ENCODE assay signal across 15 cellular contexts in the genomic region with DNA sequence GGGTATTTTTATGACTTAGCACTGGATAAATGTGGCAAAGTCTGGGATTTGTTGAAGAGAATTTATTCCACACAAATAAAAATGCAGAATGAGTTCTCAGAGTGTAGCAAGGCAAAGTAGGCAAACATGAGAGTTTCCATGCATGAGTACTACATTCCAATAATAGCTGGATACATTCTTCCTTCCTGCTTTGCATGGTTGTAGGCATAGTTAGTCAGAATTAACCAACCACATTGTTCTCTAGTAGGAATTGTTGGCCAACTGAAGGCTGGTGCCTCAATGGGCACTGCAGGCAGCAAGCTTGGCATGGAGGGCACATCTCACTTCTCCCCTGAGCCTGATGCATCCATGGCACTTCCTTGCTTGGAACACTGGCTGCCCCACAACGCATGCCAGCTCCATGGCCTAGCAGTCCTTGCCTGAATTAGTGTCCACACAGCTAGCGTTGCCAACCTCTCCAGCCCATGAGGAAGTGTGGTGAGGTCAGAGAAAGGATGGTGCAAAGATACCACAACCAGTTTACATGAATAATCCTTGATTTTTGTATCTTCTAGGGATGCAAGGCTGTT.
DNase-seq lines count a peak whose midpoint lies in the region; ATAC-seq and TF ChIP-seq lines count a peak whose summit lies in the region.
"Had no signal": no experiment of that assay in that cellular context is flagged by ENCODE, and none has a peak within 500 bp of the region (broad histone marks: within the 10 kb centered on the region; RNA-seq: fewer than 3 reads in every experiment).

No MANE protein-coding gene starts in this region.

- ATAC-seq in SK-N-SH treated with all-trans-retinoic acid at 6 μM for 48 hours (peak; percentile 77), HG03432 (IDR thresholded peaks at IDR 0.05; ENCODE audit: unreplicated experiment) (no peak), GM21367 (IDR thresholded peaks at IDR 0.05; ENCODE audit: unreplicated experiment) (no peak)
- ATAC-seq: activated CD8-positive, alpha-beta T cell treated with anti-CD3 and anti-CD28 coated beads for 36 hours; left colon had no signal

- no peak for TF ChIP-seq CTCF in retinal pigment epithelial cell (conservative IDR thresholded peaks at IDR 0.05; ENCODE audit: low read depth, low read length)

- no peak overlapping the region for H3K4me3 ChIP-seq in retinal pigment epithelial cell (ENCODE audit: low read length)
- H3K4me3 ChIP-seq: coronary artery had no signal

- DNase-seq in GM04503 (ENCODE audit: low read depth) (peak; percentile 72), fibroblast of peridontal ligament (ENCODE audit: extremely low read depth) (peak; percentile 83), retinal pigment epithelial cell (ENCODE audit: low read depth) (peak; percentile 50), NCI-H187 (lab: John Stamatoyannopoulos, UW) (no peak), dermis blood vessel endothelial cell (no peak)
- DNase-seq: activated CD8-positive, alpha-beta T cell treated with anti-CD3 and anti-CD28 coated beads for 36 hours; activated naive CD4-positive, alpha-beta T cell treated with anti-CD3 and anti-CD28 coated beads for 36 hours; left colon; MM.1S; NCI-H2171 treated with DMSO at 0.1 percent for 48 hours; substantia nigra had no signal

TF ChIP-seq in SK-N-SH treated with all-trans-retinoic acid at 6 μM for 48 hours, 23 proteins besides CTCF, POLR2A, EP300 and RAD21:
- TF ChIP-seq PATZ1 (CRISPR knock-in tag; IDR thresholded peaks at IDR 0.05; ENCODE audit: borderline replicate concordance) (no peak), ZC3H10 (CRISPR knock-in tag; IDR thresholded peaks at IDR 0.05) (no peak), PPARA (CRISPR knock-in tag; IDR thresholded peaks at IDR 0.05; ENCODE audit: borderline replicate concordance) (no peak), POU6F1 (CRISPR knock-in tag; IDR thresholded peaks at IDR 0.05; ENCODE audit: borderline replicate concordance, low read depth) (no peak), ZNF8 (CRISPR knock-in tag; IDR thresholded peaks at IDR 0.05) (no peak), ZNF70 (CRISPR knock-in tag; IDR thresholded peaks at IDR 0.05) (no peak), TCF4 (CRISPR knock-in tag; IDR thresholded peaks at IDR 0.05; ENCODE audit: borderline replicate concordance) (no peak), ZNF565 (CRISPR knock-in tag; conservative IDR thresholded peaks at IDR 0.05; ENCODE audit: low read depth) (no peak), ISL1 (CRISPR knock-in tag; IDR thresholded peaks at IDR 0.05) (no peak), ARNTL (CRISPR knock-in tag; IDR thresholded peaks at IDR 0.05; ENCODE audit: borderline replicate concordance, low read depth) (no peak), GLIS3 (CRISPR knock-in tag; IDR thresholded peaks at IDR 0.05) (no peak), TOX (CRISPR knock-in tag; IDR thresholded peaks at IDR 0.05; ENCODE audit: borderline replicate concordance) (no peak), ZFP3 (CRISPR knock-in tag; IDR thresholded peaks at IDR 0.05) (no peak), ZFP30 (CRISPR knock-in tag; IDR thresholded peaks at IDR 0.05) (no peak), BACH2 (CRISPR knock-in tag; IDR thresholded peaks at IDR 0.05; ENCODE audit: borderline replicate concordance) (no peak), RARB (CRISPR knock-in tag; IDR thresholded peaks at IDR 0.05) (no peak)

Comparison
In these comparisons a context has a peak if more than half of its experiments do, and no peak if none do; other contexts are left out.
1. DNase-seq: peak in GM04503 (single experiment), fibroblast of peridontal ligament (single experiment) and retinal pigment epithelial cell (single experiment); none in NCI-H187 (0 of 2) and dermis blood vessel endothelial cell (single experiment).